In genomic region chr17:9432121-9432866, GRCh38 we compare ENCODE assay signal across 9 cellular contexts.
DNase-seq lines count a peak whose midpoint lies in the region; ATAC-seq and TF ChIP-seq lines count a peak whose summit lies in the region.
"Had no signal": no experiment of that assay in that cellular context is flagged by ENCODE, and none has a peak within 500 bp of the region (broad histone marks: within the 10 kb centered on the region; RNA-seq: fewer than 3 reads in every experiment).

No MANE protein-coding gene starts in this region.

- CTCF ChIA-PET in WTC11 (lab: Charles Lee), result interaction anchor here (1.1 kb wide), 1 partner anchor 600 kb away, joined by 5 read pairs; no protein-coding TSS in a partner anchor

- no peak overlapping the region for H3K4me3 Mint-ChIP-seq in WTC11
- H3K4me3 Mint-ChIP-seq in natural killer cell treated with Interleukin-12 subunit alpha and Interleukin-12 subunit beta and Interleukin-15 and Interleukin-18, amount 100 ng/mL, for 72 hours, result peak overlapping the region; percentile 43

- peak; percentile 38 for DNase-seq in GM12864 (ENCODE audit: low read depth)
- no peak for DNase-seq in WTC11 (ENCODE audit: low spot score)
- no peak for DNase-seq in natural killer cell treated with Interleukin-12 subunit alpha and Interleukin-12 subunit beta and Interleukin-15 and Interleukin-18, amount 100 ng/mL, for 72 hours (ENCODE audit: low spot score)
- no peak for DNase-seq in germinal center (ENCODE audit: low spot score)
- DNase-seq in GF-D8 (lab: John Stamatoyannopoulos, UW), result no peak
- no peak for DNase-seq in stimulated activated CD4-positive, alpha-beta T cell treated with anti-CD3 and anti-CD28 coated beads, Interleukin-2, amount 100 ng/mL, for 24 hours
- no peak for DNase-seq in C1 segment of cervical spinal cord (lab: John Stamatoyannopoulos, UW)
- DNase-seq: DMS79 had no signal

- H3K36me3 Mint-ChIP-seq in WTC11, result 0 out of 2 replicates have a peak, but pooled peaks cover 3% of the 10 kb centered on the region
- H3K36me3 Mint-ChIP-seq in natural killer cell treated with Interleukin-12 subunit alpha and Interleukin-12 subunit beta and Interleukin-15 and Interleukin-18, amount 100 ng/mL, for 72 hours, result no peaks in the 10 kb centered on the region

- no peak overlapping the region for H3K4me3 ChIP-seq in GM12864 (ENCODE audit: low read depth, low read length)

- TF ChIP-seq CTCF in GM12864 (IDR thresholded peaks at IDR 0.05; ENCODE audit: low read depth, low read length, missing control alignments) (no peak), WTC11 (IDR thresholded peaks at IDR 0.05) (no peak)

- POLR2A ChIA-PET in WTC11 (lab: Charles Lee), result no interaction called here

- peaks cover 9% of the 10 kb centered on the region for H3K9me3 Mint-ChIP-seq in WTC11
- no peaks in the 10 kb centered on the region for H3K9me3 Mint-ChIP-seq in natural killer cell treated with Interleukin-12 subunit alpha and Interleukin-12 subunit beta and Interleukin-15 and Interleukin-18, amount 100 ng/mL, for 72 hours

- ATAC-seq in GM21723 (IDR thresholded peaks at IDR 0.05; ENCODE audit: unreplicated experiment) (peak; percentile 91), WTC11 (no peak)
- ATAC-seq in natural killer cell treated with Interleukin-12 subunit alpha and Interleukin-12 subunit beta and Interleukin-15 and Interleukin-18, amount 100 ng/mL, for 72 hours, result no peak

- H3K27me3 Mint-ChIP-seq in WTC11 (ENCODE audit: low read depth), result no peaks in the 10 kb centered on the region
- H3K27me3 Mint-ChIP-seq in natural killer cell treated with Interleukin-12 subunit alpha and Interleukin-12 subunit beta and Interleukin-15 and Interleukin-18, amount 100 ng/mL, for 72 hours, result no peaks in the 10 kb centered on the region

- H3K27ac Mint-ChIP-seq in WTC11, result peak overlapping the region; percentile 17; the same call in 1 of the 2 replicates
- peak overlapping the region in 1 of 2 donors; percentile 32 for H3K27ac Mint-ChIP-seq in natural killer cell treated with Interleukin-12 subunit alpha and Interleukin-12 subunit beta and Interleukin-15 and Interleukin-18, amount 100 ng/mL, for 72 hours

- H3K4me1 Mint-ChIP-seq in WTC11, result peaks cover 12% of the 10 kb centered on the region
- peaks cover 32 to 33% of the 10 kb centered on the region in 2 donors for H3K4me1 Mint-ChIP-seq in natural killer cell treated with Interleukin-12 subunit alpha and Interleukin-12 subunit beta and Interleukin-15 and Interleukin-18, amount 100 ng/mL, for 72 hours (ENCODE audit: low read depth in 2 of 2)

TF ChIP-seq in WTC11, 78 proteins besides CTCF, POLR2A, EP300 and RAD21:
- TF ChIP-seq, protein P1, sequence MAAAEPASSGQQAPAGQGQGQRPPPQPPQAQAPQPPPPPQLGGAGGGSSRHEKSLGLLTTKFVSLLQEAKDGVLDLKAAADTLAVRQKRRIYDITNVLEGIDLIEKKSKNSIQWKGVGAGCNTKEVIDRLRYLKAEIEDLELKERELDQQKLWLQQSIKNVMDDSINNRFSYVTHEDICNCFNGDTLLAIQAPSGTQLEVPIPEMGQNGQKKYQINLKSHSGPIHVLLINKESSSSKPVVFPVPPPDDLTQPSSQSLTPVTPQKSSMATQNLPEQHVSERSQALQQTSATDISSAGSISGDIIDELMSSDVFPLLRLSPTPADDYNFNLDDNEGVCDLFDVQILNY (CRISPR knock-in tag; IDR thresholded peaks at IDR 0.05), result no peak
- TF ChIP-seq PRRX2 (CRISPR knock-in tag; IDR thresholded peaks at IDR 0.05), result no peak
- TF ChIP-seq, protein P2, sequence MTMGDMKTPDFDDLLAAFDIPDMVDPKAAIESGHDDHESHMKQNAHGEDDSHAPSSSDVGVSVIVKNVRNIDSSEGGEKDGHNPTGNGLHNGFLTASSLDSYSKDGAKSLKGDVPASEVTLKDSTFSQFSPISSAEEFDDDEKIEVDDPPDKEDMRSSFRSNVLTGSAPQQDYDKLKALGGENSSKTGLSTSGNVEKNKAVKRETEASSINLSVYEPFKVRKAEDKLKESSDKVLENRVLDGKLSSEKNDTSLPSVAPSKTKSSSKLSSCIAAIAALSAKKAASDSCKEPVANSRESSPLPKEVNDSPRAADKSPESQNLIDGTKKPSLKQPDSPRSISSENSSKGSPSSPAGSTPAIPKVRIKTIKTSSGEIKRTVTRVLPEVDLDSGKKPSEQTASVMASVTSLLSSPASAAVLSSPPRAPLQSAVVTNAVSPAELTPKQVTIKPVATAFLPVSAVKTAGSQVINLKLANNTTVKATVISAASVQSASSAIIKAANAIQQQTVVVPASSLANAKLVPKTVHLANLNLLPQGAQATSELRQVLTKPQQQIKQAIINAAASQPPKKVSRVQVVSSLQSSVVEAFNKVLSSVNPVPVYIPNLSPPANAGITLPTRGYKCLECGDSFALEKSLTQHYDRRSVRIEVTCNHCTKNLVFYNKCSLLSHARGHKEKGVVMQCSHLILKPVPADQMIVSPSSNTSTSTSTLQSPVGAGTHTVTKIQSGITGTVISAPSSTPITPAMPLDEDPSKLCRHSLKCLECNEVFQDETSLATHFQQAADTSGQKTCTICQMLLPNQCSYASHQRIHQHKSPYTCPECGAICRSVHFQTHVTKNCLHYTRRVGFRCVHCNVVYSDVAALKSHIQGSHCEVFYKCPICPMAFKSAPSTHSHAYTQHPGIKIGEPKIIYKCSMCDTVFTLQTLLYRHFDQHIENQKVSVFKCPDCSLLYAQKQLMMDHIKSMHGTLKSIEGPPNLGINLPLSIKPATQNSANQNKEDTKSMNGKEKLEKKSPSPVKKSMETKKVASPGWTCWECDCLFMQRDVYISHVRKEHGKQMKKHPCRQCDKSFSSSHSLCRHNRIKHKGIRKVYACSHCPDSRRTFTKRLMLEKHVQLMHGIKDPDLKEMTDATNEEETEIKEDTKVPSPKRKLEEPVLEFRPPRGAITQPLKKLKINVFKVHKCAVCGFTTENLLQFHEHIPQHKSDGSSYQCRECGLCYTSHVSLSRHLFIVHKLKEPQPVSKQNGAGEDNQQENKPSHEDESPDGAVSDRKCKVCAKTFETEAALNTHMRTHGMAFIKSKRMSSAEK (CRISPR knock-in tag; IDR thresholded peaks at IDR 0.05; ENCODE audit: borderline replicate concordance), result no peak
- no peak for TF ChIP-seq ELF4 (CRISPR knock-in tag; IDR thresholded peaks at IDR 0.05; ENCODE audit: low read depth)
- no peak for TF ChIP-seq KAT7 (CRISPR knock-in tag; IDR thresholded peaks at IDR 0.05; ENCODE audit: borderline replicate concordance)
- TF ChIP-seq IRF2 (CRISPR knock-in tag; IDR thresholded peaks at IDR 0.05; ENCODE audit: borderline replicate concordance, low read depth), result no peak
- TF ChIP-seq, protein P3, sequence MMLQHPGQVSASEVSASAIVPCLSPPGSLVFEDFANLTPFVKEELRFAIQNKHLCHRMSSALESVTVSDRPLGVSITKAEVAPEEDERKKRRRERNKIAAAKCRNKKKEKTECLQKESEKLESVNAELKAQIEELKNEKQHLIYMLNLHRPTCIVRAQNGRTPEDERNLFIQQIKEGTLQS (CRISPR knock-in tag; conservative IDR thresholded peaks at IDR 0.05), result no peak
- TF ChIP-seq PRDM15 (CRISPR knock-in tag; IDR thresholded peaks at IDR 0.05), result no peak
- TF ChIP-seq, protein P4, sequence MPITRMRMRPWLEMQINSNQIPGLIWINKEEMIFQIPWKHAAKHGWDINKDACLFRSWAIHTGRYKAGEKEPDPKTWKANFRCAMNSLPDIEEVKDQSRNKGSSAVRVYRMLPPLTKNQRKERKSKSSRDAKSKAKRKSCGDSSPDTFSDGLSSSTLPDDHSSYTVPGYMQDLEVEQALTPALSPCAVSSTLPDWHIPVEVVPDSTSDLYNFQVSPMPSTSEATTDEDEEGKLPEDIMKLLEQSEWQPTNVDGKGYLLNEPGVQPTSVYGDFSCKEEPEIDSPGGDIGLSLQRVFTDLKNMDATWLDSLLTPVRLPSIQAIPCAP (CRISPR knock-in tag; IDR thresholded peaks at IDR 0.05), result no peak
- TF ChIP-seq TEAD4 (CRISPR knock-in tag; IDR thresholded peaks at IDR 0.05), result no peak
- TF ChIP-seq SOX15 (CRISPR knock-in tag; IDR thresholded peaks at IDR 0.05), result no peak
- TF ChIP-seq FOXJ3 (CRISPR knock-in tag; IDR thresholded peaks at IDR 0.05; ENCODE audit: borderline replicate concordance), result no peak
- no peak for TF ChIP-seq NFYB (CRISPR knock-in tag; conservative IDR thresholded peaks at IDR 0.05; ENCODE audit: low read depth)
- no peak for TF ChIP-seq TCF7 (CRISPR knock-in tag; IDR thresholded peaks at IDR 0.05; ENCODE audit: low read depth)
